ENCODE assay signal across 10 cellular contexts in genomic region chr17:44969144-44969780, GRCh38. TPM values are rescaled to one million over a fixed set of nuclear protein-coding genes. Genes with fewer than 3 reads are reported as not detected.
DNase-seq lines count a peak whose midpoint lies in the region; ATAC-seq and TF ChIP-seq lines count a peak whose summit lies in the region.
"Had no signal": no experiment of that assay in that cellular context is flagged by ENCODE, and none has a peak within 500 bp of the region (broad histone marks: within the 10 kb centered on the region; RNA-seq: fewer than 3 reads in every experiment).

No MANE protein-coding gene starts in this region.

- no peak overlapping the region for H3K27ac ChIP-seq in iPS-20b (ENCODE audit: low read length)

- no peaks in the 10 kb centered on the region for H3K36me3 ChIP-seq in iPS-20b (ENCODE audit: insufficient read depth, low read depth, low read length)

- H3K4me3 ChIP-seq in iPS-20b (ENCODE audit: low read length) = peak overlapping the region; percentile 78

- no peaks in the 10 kb centered on the region for H3K9me3 Mint-ChIP-seq in activated naive CD4-positive, alpha-beta T cell treated with anti-CD3 and anti-CD28 coated beads, Interleukin-2, amount 50 U/mL, for 24 hours
- H3K9me3 Mint-ChIP-seq in activated CD4-positive, alpha-beta memory T cell treated with anti-CD3 and anti-CD28 coated beads, Interleukin-2, amount 10 ng/mL, durations not matched to agents 7 days and 5 days = no peaks in the 10 kb centered on the region
- no peaks in the 10 kb centered on the region for H3K9me3 Mint-ChIP-seq in type B pancreatic cell

- TF ChIP-seq CTCF in type B pancreatic cell (conservative IDR thresholded peaks at IDR 0.05) = no peak

- H3K4me1 ChIP-seq in iPS-20b (ENCODE audit: insufficient read depth, low read length) = peaks cover 22% of the 10 kb centered on the region; the same call in 1 of the 2 replicates

- CTCF ChIA-PET in activated CD4-positive, alpha-beta memory T cell treated with anti-CD3 and anti-CD28 coated beads, Interleukin-2, amount 10 ng/mL, durations not matched to agents 7 days and 5 days (lab: Charles Lee) = interaction anchor here (1.1 to 2.4 kb wide), 3 partner anchors 8 to 52 kb away, joined by 3 to 7 read pairs (median 3); no protein-coding TSS in a partner anchor

- peaks cover 85% of the 10 kb centered on the region for H3K27me3 ChIP-seq in iPS-20b (ENCODE audit: insufficient read depth, low read length)

- peak overlapping the region; percentile 1 for H3K27ac Mint-ChIP-seq in activated naive CD4-positive, alpha-beta T cell treated with anti-CD3 and anti-CD28 coated beads, Interleukin-2, amount 50 U/mL, for 24 hours
- no peak overlapping the region for H3K27ac Mint-ChIP-seq in activated CD4-positive, alpha-beta memory T cell treated with anti-CD3 and anti-CD28 coated beads, Interleukin-2, amount 10 ng/mL, durations not matched to agents 7 days and 5 days
- peak overlapping the region; percentile 36 for H3K27ac Mint-ChIP-seq in type B pancreatic cell

- POLR2A ChIA-PET in activated CD4-positive, alpha-beta memory T cell treated with anti-CD3 and anti-CD28 coated beads, Interleukin-2, amount 10 ng/mL, durations not matched to agents 7 days and 5 days (lab: Charles Lee) = interaction anchor here (0.6 to 2.3 kb wide), 4 partner anchors 10 to 92 kb away, joined by 3 to 7 read pairs (median 3); partner anchors contain the start of gene NMT1

- no peak for DNase-seq in activated naive CD4-positive, alpha-beta T cell treated with Interleukin-2 at 50 U/mL for 16 hours
- no peak for DNase-seq in activated CD4-positive, alpha-beta memory T cell treated with anti-CD3 and anti-CD28 coated beads, Interleukin-2, amount 10 ng/mL, durations not matched to agents 7 days and 5 days
- no peak for DNase-seq in type B pancreatic cell (ENCODE audit: extremely low spot score, unreplicated experiment)
- no peak for DNase-seq in left ventricle myocardium superior
- DNase-seq in effector CD8-positive, alpha-beta T cell (lab: John Stamatoyannopoulos, UW) = no peak
- DNase-seq: activated gamma-delta T cell treated with Interleukin-2 at 50 U/mL for 16 hours, NCI-H446 had no signal

- peak overlapping the region; percentile 66; the same call in 1 of the 2 replicates for H3K9ac ChIP-seq in iPS-20b (ENCODE audit: low read depth, low read length)

- H3K4me3 Mint-ChIP-seq in activated naive CD4-positive, alpha-beta T cell treated with anti-CD3 and anti-CD28 coated beads, Interleukin-2, amount 50 U/mL, for 24 hours = peak overlapping the region; percentile 30
- peak overlapping the region; percentile 5 for H3K4me3 Mint-ChIP-seq in activated CD4-positive, alpha-beta memory T cell treated with anti-CD3 and anti-CD28 coated beads, Interleukin-2, amount 10 ng/mL, durations not matched to agents 7 days and 5 days
- H3K4me3 Mint-ChIP-seq in type B pancreatic cell = peak overlapping the region; percentile 88

- ATAC-seq in left ventricle myocardium superior (no peak), HG03520 (IDR thresholded peaks at IDR 0.05; ENCODE audit: unreplicated experiment) (no peak)

- H3K4me1 Mint-ChIP-seq in activated naive CD4-positive, alpha-beta T cell treated with anti-CD3 and anti-CD28 coated beads, Interleukin-2, amount 50 U/mL, for 24 hours = peaks cover 34% of the 10 kb centered on the region
- peaks cover 30% of the 10 kb centered on the region for H3K4me1 Mint-ChIP-seq in activated CD4-positive, alpha-beta memory T cell treated with anti-CD3 and anti-CD28 coated beads, Interleukin-2, amount 10 ng/mL, durations not matched to agents 7 days and 5 days
- H3K4me1 Mint-ChIP-seq in type B pancreatic cell (ENCODE audit: unreplicated experiment) = peaks cover 5% of the 10 kb centered on the region

- H3K9me3 ChIP-seq in iPS-20b (ENCODE audit: insufficient read depth, low read depth, low read length) = no peaks in the 10 kb centered on the region

- H3K27me3 Mint-ChIP-seq in activated naive CD4-positive, alpha-beta T cell treated with anti-CD3 and anti-CD28 coated beads, Interleukin-2, amount 50 U/mL, for 24 hours = peaks cover 24% of the 10 kb centered on the region
- peaks cover 71% of the 10 kb centered on the region for H3K27me3 Mint-ChIP-seq in activated CD4-positive, alpha-beta memory T cell treated with anti-CD3 and anti-CD28 coated beads, Interleukin-2, amount 10 ng/mL, durations not matched to agents 7 days and 5 days
- peaks cover 86% of the 10 kb centered on the region for H3K27me3 Mint-ChIP-seq in type B pancreatic cell

- intact Hi-C loops in left ventricle myocardium superior (cut with micrococcal nuclease) = no loop called here

- no peaks in the 10 kb centered on the region for H3K36me3 Mint-ChIP-seq in activated naive CD4-positive, alpha-beta T cell treated with anti-CD3 and anti-CD28 coated beads, Interleukin-2, amount 50 U/mL, for 24 hours
- no peaks in the 10 kb centered on the region for H3K36me3 Mint-ChIP-seq in activated CD4-positive, alpha-beta memory T cell treated with anti-CD3 and anti-CD28 coated beads, Interleukin-2, amount 10 ng/mL, durations not matched to agents 7 days and 5 days (ENCODE audit: low read depth)
- H3K36me3 Mint-ChIP-seq in type B pancreatic cell = no peaks in the 10 kb centered on the region

RNA-seq across cellular contexts. Expression of gene C1QL1, which starts 1.2 kb away (rescaled TPM):
- under 1 TPM; 0.33 to 0.43 TPM for total RNA-seq in activated CD4-positive, alpha-beta memory T cell treated with anti-CD3 and anti-CD28 coated beads, Interleukin-2, amount 10 ng/mL, durations not matched to agents 7 days and 5 days
- 15.6 and 76.5 TPM in 2 replicates for total RNA-seq in type B pancreatic cell (ENCODE audit: low replicate concordance)
- total RNA-seq in left ventricle myocardium superior = 15.2 TPM

RNA-seq across cellular contexts. Expression of gene KIF18B, which starts 21.7 kb away (rescaled TPM):
- total RNA-seq in activated CD4-positive, alpha-beta memory T cell treated with anti-CD3 and anti-CD28 coated beads, Interleukin-2, amount 10 ng/mL, durations not matched to agents 7 days and 5 days = 10 to 100 TPM; 66.9 to 67.9 TPM
- total RNA-seq in type B pancreatic cell (ENCODE audit: low replicate concordance) = 14.8 and 49.3 TPM in 2 replicates
- 3.2 TPM for total RNA-seq in left ventricle myocardium superior

RNA-seq across cellular contexts. Expression of gene GFAP, which starts 54.0 kb away (rescaled TPM):
- not detected for total RNA-seq in activated CD4-positive, alpha-beta memory T cell treated with anti-CD3 and anti-CD28 coated beads, Interleukin-2, amount 10 ng/mL, durations not matched to agents 7 days and 5 days
- total RNA-seq in type B pancreatic cell (ENCODE audit: low replicate concordance) = 0.10 and 0.26 TPM in 2 replicates
- 4.2 TPM for total RNA-seq in left ventricle myocardium superior

Comparison
In these comparisons a context has a peak if more than half of its experiments do, and no peak if none do; other contexts are left out.
1. H3K4me3 Mint-ChIP-seq: peak in every context shown above with its lines; median percentile 88 in type B pancreatic cell; 30 in activated naive CD4-positive, alpha-beta T cell treated with anti-CD3 and anti-CD28 coated beads, Interleukin-2, amount 50 U/mL, for 24 hours; 5 in activated CD4-positive, alpha-beta memory T cell treated with anti-CD3 and anti-CD28 coated beads, Interleukin-2, amount 10 ng/mL, durations not matched to agents 7 days and 5 days.
2. RNA of gene C1QL1, which starts 1.2 kb away (total RNA-seq): 15.6 to 76.5 TPM in type B pancreatic cell and 15.2 TPM in left ventricle myocardium superior (single experiment); 0.33 to 0.43 TPM in activated CD4-positive, alpha-beta memory T cell treated with anti-CD3 and anti-CD28 coated beads, Interleukin-2, amount 10 ng/mL, durations not matched to agents 7 days and 5 days; every median in the first group is over 10 times any median in the second.